In genomic region chr6:170210651-170211403, GRCh38 we compare ENCODE assay signal across 20 cellular contexts.
DNase-seq lines count a peak whose midpoint lies in the region; ATAC-seq and TF ChIP-seq lines count a peak whose summit lies in the region.
"Had no signal": no experiment of that assay in that cellular context is flagged by ENCODE, and none has a peak within 500 bp of the region (broad histone marks: within the 10 kb centered on the region; RNA-seq: fewer than 3 reads in every experiment).

No MANE protein-coding gene starts in this region.

- no peak overlapping the region for H4K8ac ChIP-seq in neuronal stem cell (ENCODE audit: low read depth, low read length)

- H3K27ac ChIP-seq in Panc1 (ENCODE audit: low read length) = no peak overlapping the region
- H3K27ac ChIP-seq in endodermal cell (ENCODE audit: low read depth, low read length) = no peak overlapping the region
- H3K27ac ChIP-seq in neuronal stem cell (replicated peaks; ENCODE audit: low read length) = no peak overlapping the region
- H3K27ac ChIP-seq: A549, RWPE1 had no signal

- WGBS in endodermal cell (ENCODE audit: insufficient coverage in 1 of 2, insufficient read length in 1 of 2), 2 experiments = 80% methylated on average over 5 to 11 of the region's 11 CpGs
- no CpG with 5 or more reads among the region's 11 CpGs for WGBS in neuronal stem cell (ENCODE audit: extremely low coverage in 2 of 2, insufficient read length in 2 of 2, insufficient replicate concordance in 1 of 2), 2 donors

- DNase-seq in activated CD4-positive, alpha-beta T cell treated with anti-CD3 and anti-CD28 coated beads, Interleukin-2, amount 10 ng/mL, durations not matched to agents 7 days and 5 days = peak; percentile 5
- DNase-seq in activated CD4-positive, alpha-beta T cell treated with anti-CD3 and anti-CD28 coated beads for 1 hour = no peak
- DNase-seq in Panc1 (ENCODE audit: low read depth, low spot score) = no peak
- DNase-seq in endodermal cell = peak; percentile 32
- DNase-seq in neuronal stem cell (ENCODE audit: low spot score) = no peak
- DNase-seq in NCI-H82 (lab: John Stamatoyannopoulos, UW) = no peak
- DNase-seq: CD4-positive, alpha-beta memory T cell; cerebellar nuclear complex; DMS 273 treated with DMSO at 0.1 percent for 48 hours; Karpas-422; mammary epithelial cell; NCI-H1436; NCI-H774; stimulated activated naive CD4-positive, alpha-beta T cell had no signal

- H3K36me3 ChIP-seq in Panc1 (ENCODE audit: control insufficient read depth, insufficient read depth, low read length) (no peaks in the 10 kb centered on the region), endodermal cell (ENCODE audit: control insufficient read depth, insufficient read depth, low read length) (no peaks in the 10 kb centered on the region), neuronal stem cell (replicated peaks in 1 of 2; ENCODE audit: control insufficient read depth in 2 of 2, insufficient read depth in 2 of 2, low read length in 2 of 2) (peaks cover 0 to 4% of the 10 kb centered on the region in 2 donors)

- H3K4me2 ChIP-seq in neuronal stem cell (ENCODE audit: insufficient read depth, low read length, poor library complexity, severe bottlenecking) = no peak overlapping the region
- H3K4me2 ChIP-seq: A549, GM23338 had no signal

- H3K4ac ChIP-seq in neuronal stem cell (ENCODE audit: low read length) = no peak overlapping the region

- peaks cover 7% of the 10 kb centered on the region for H3K27me3 ChIP-seq in Panc1 (ENCODE audit: control insufficient read depth, insufficient read depth, low read length)
- H3K27me3 ChIP-seq in endodermal cell (ENCODE audit: control insufficient read depth, insufficient read depth, low read length, poor library complexity, severe bottlenecking) = no peaks in the 10 kb centered on the region
- H3K27me3 ChIP-seq in neuronal stem cell (ENCODE audit: control insufficient read depth in 3 of 3, insufficient read depth in 3 of 3, low read depth in 1 of 3, low read length in 3 of 3) = peaks cover 0 to 32% (median 0%) of the 10 kb centered on the region in 3 experiments

- no peaks in the 10 kb centered on the region for H3K4me1 Mint-ChIP-seq in activated CD4-positive, alpha-beta T cell treated with anti-CD3 and anti-CD28 coated beads, Interleukin-2, amount 10 ng/mL, durations not matched to agents 7 days and 5 days
- H3K4me1 Mint-ChIP-seq in endodermal cell = no peaks in the 10 kb centered on the region
- no peaks in the 10 kb centered on the region for H3K4me1 Mint-ChIP-seq in stimulated activated memory B cell treated with anti-CD40 and anti-IgM and Interleukin-4, amounts not matched to agents 10 μg/mL and 1 μg/mL and 100 μg/mL, for 72 hours
- H3K4me1 Mint-ChIP-seq: CD4-positive, alpha-beta memory T cell; GM23338 had no signal

- H3K4me3 ChIP-seq in Panc1 (ENCODE audit: low read depth in 2 of 2, low read length in 2 of 2) (no peak overlapping the region), endodermal cell (ENCODE audit: low read length) (no peak overlapping the region), neuronal stem cell (ENCODE audit: low read length in 2 of 2) (no peak overlapping the region)
- H3K4me3 ChIP-seq: A549, GM23338 had no signal

- no peak overlapping the region for H2BK15ac ChIP-seq in neuronal stem cell (ENCODE audit: low read length)

- no peak overlapping the region for H3K27ac Mint-ChIP-seq in activated CD4-positive, alpha-beta T cell treated with anti-CD3 and anti-CD28 coated beads, Interleukin-2, amount 10 ng/mL, durations not matched to agents 7 days and 5 days
- H3K27ac Mint-ChIP-seq in endodermal cell = no peak overlapping the region
- H3K27ac Mint-ChIP-seq in stimulated activated memory B cell treated with anti-CD40 and anti-IgM and Interleukin-4, amounts not matched to agents 10 μg/mL and 1 μg/mL and 100 μg/mL, for 72 hours = no peak overlapping the region
- H3K27ac Mint-ChIP-seq: GM23338; T-helper 1 cell treated with Interleukin-12 subunit alpha and Interleukin-12 subunit beta and Interleukin-4 antibody, amounts not matched to agents 30 μg/mL and 1 μg/mL, for 36 hours had no signal

- H3K9ac ChIP-seq in endodermal cell (ENCODE audit: extremely low read depth, low read length, poor library complexity, severe bottlenecking) (no peak overlapping the region), neuronal stem cell (ENCODE audit: low read depth, low read length, poor library complexity) (peak overlapping the region; percentile 53)

- CTCF ChIA-PET in activated CD4-positive, alpha-beta T cell treated with anti-CD3 and anti-CD28 coated beads, Interleukin-2, amount 10 ng/mL, durations not matched to agents 7 days and 5 days (lab: Charles Lee) = no interaction called here
- CTCF ChIA-PET in Panc1 (lab: Charles Lee) = no interaction called here

- no peaks in the 10 kb centered on the region for H3K79me1 ChIP-seq in neuronal stem cell (ENCODE audit: low read depth, low read length)

- intact Hi-C loops in Panc1 (cut with micrococcal nuclease; ENCODE audit: unreplicated experiment) = no loop called here

- H3K36me3 Mint-ChIP-seq in activated CD4-positive, alpha-beta T cell treated with anti-CD3 and anti-CD28 coated beads, Interleukin-2, amount 10 ng/mL, durations not matched to agents 7 days and 5 days (ENCODE audit: low read depth) = peaks cover 4% of the 10 kb centered on the region
- no peaks in the 10 kb centered on the region for H3K36me3 Mint-ChIP-seq in endodermal cell (ENCODE audit: low read depth)
- no peaks in the 10 kb centered on the region for H3K36me3 Mint-ChIP-seq in stimulated activated memory B cell treated with anti-CD40 and anti-IgM and Interleukin-4, amounts not matched to agents 10 μg/mL and 1 μg/mL and 100 μg/mL, for 72 hours
- H3K36me3 Mint-ChIP-seq: CD4-positive, alpha-beta memory T cell had no signal

- no peak overlapping the region for H3K23ac ChIP-seq in neuronal stem cell (ENCODE audit: low read depth, low read length, poor library complexity)

- no TSS peak for BruUV-seq in Panc1 (replicated peaks; lab: Mats Ljungman, UMichigan)

- H3K9me3 ChIP-seq in Panc1 (ENCODE audit: control insufficient read depth, insufficient read depth, low read depth, low read length) (no peaks in the 10 kb centered on the region), endodermal cell (ENCODE audit: control insufficient read depth, low read length) (no peaks in the 10 kb centered on the region), neuronal stem cell (replicated peaks in 1 of 2; ENCODE audit: control insufficient read depth in 2 of 2, insufficient read depth in 1 of 2, low read depth in 1 of 2, low read length in 2 of 2) (peaks cover 0 to 2% of the 10 kb centered on the region in 2 donors)
- H3K9me3 ChIP-seq: A549 had no signal

- H2AFZ ChIP-seq in neuronal stem cell (ENCODE audit: low read length) = no peak overlapping the region
- H2AFZ ChIP-seq: GM23338 had no signal

- no peaks in the 10 kb centered on the region for H3K4me1 ChIP-seq in Panc1 (ENCODE audit: control insufficient read depth, insufficient read depth, low read length)
- H3K4me1 ChIP-seq in endodermal cell (ENCODE audit: control insufficient read depth, insufficient read depth, low read length) = no peaks in the 10 kb centered on the region
- H3K4me1 ChIP-seq in neuronal stem cell (ENCODE audit: control insufficient read depth in 2 of 2, insufficient read depth in 1 of 2, low read depth in 1 of 2, low read length in 2 of 2) = peaks cover 0 to 24% of the 10 kb centered on the region in 2 donors
- H3K4me1 ChIP-seq: A549 had no signal

- POLR2A ChIA-PET in activated CD4-positive, alpha-beta T cell treated with anti-CD3 and anti-CD28 coated beads, Interleukin-2, amount 10 ng/mL, durations not matched to agents 7 days and 5 days (lab: Charles Lee) = no interaction called here
- POLR2A ChIA-PET in Panc1 (lab: Charles Lee) = interaction anchor here (0.6 kb wide), 1 partner anchor 272 kb away, joined by 8 read pairs; no protein-coding TSS in a partner anchor

- no peak overlapping the region for H3K18ac ChIP-seq in neuronal stem cell (ENCODE audit: low read length)

- ATAC-seq in Panc1 (peak; percentile 35; the same call in 1 of the 2 replicates), HG03469 (IDR thresholded peaks at IDR 0.05; ENCODE audit: unreplicated experiment) (no peak)
- ATAC-seq in stimulated activated memory B cell treated with anti-CD40 and anti-IgM and Interleukin-4, amounts not matched to agents 10 μg/mL and 1 μg/mL and 100 μg/mL, for 72 hours = no peak
- ATAC-seq: A549, GM23338 had no signal

- in situ Hi-C loops in Panc1 (cut with HindIII; ENCODE audit: low pct_unique_long_range_greater_than_20kb, low sequenced_read_pairs) = no loop called here

- no peak overlapping the region for H2BK120ac ChIP-seq in neuronal stem cell (ENCODE audit: low read depth, low read length)

- H3K9me3 Mint-ChIP-seq in activated CD4-positive, alpha-beta T cell treated with anti-CD3 and anti-CD28 coated beads, Interleukin-2, amount 10 ng/mL, durations not matched to agents 7 days and 5 days = peaks cover 16% of the 10 kb centered on the region
- H3K9me3 Mint-ChIP-seq in endodermal cell = peaks cover 15% of the 10 kb centered on the region
- H3K9me3 Mint-ChIP-seq in stimulated activated memory B cell treated with anti-CD40 and anti-IgM and Interleukin-4, amounts not matched to agents 10 μg/mL and 1 μg/mL and 100 μg/mL, for 72 hours = peaks cover 5% of the 10 kb centered on the region

- no peak overlapping the region for H2BK5ac ChIP-seq in neuronal stem cell (ENCODE audit: low read length)

- no peak overlapping the region for H4K91ac ChIP-seq in neuronal stem cell (ENCODE audit: low read depth, low read length, poor library complexity)

- H2AK5ac ChIP-seq in neuronal stem cell (ENCODE audit: low read depth, low read length) = no peak overlapping the region

- no peak overlapping the region for H3K14ac ChIP-seq in neuronal stem cell (ENCODE audit: low read length)

- H2BK12ac ChIP-seq in neuronal stem cell (ENCODE audit: low read length) = no peak overlapping the region

- TF ChIP-seq CTCF in Panc1 (IDR thresholded peaks at IDR 0.05) (no peak), endodermal cell (conservative IDR thresholded peaks at IDR 0.05) (peak; percentile 33)

- no peak overlapping the region for H3K4me3 Mint-ChIP-seq in activated CD4-positive, alpha-beta T cell treated with anti-CD3 and anti-CD28 coated beads, Interleukin-2, amount 10 ng/mL, durations not matched to agents 7 days and 5 days
- no peak overlapping the region for H3K4me3 Mint-ChIP-seq in endodermal cell
- no peak overlapping the region for H3K4me3 Mint-ChIP-seq in stimulated activated memory B cell treated with anti-CD40 and anti-IgM and Interleukin-4, amounts not matched to agents 10 μg/mL and 1 μg/mL and 100 μg/mL, for 72 hours
- H3K4me3 Mint-ChIP-seq: CD4-positive, alpha-beta memory T cell; GM23338; T-helper 1 cell treated with Interleukin-12 subunit alpha and Interleukin-12 subunit beta and Interleukin-4 antibody, amounts not matched to agents 30 μg/mL and 1 μg/mL, for 36 hours had no signal

- no peaks in the 10 kb centered on the region for H3K27me3 Mint-ChIP-seq in activated CD4-positive, alpha-beta T cell treated with anti-CD3 and anti-CD28 coated beads, Interleukin-2, amount 10 ng/mL, durations not matched to agents 7 days and 5 days
- H3K27me3 Mint-ChIP-seq in endodermal cell (ENCODE audit: insufficient read depth) = peaks cover 4% of the 10 kb centered on the region
- H3K27me3 Mint-ChIP-seq in stimulated activated memory B cell treated with anti-CD40 and anti-IgM and Interleukin-4, amounts not matched to agents 10 μg/mL and 1 μg/mL and 100 μg/mL, for 72 hours = peaks cover 22% of the 10 kb centered on the region

Comparison
In these comparisons a context has a peak if more than half of its experiments do, and no peak if none do; other contexts are left out.
1. DNase-seq: peak in activated CD4-positive, alpha-beta T cell treated with anti-CD3 and anti-CD28 coated beads, Interleukin-2, amount 10 ng/mL, durations not matched to agents 7 days and 5 days (single experiment) and endodermal cell (single experiment); none in activated CD4-positive, alpha-beta T cell treated with anti-CD3 and anti-CD28 coated beads for 1 hour (single experiment), Panc1 (single experiment), neuronal stem cell (single experiment) and NCI-H82 (single experiment).